ENCODE assay signal across 20 cellular contexts in the genomic region with DNA sequence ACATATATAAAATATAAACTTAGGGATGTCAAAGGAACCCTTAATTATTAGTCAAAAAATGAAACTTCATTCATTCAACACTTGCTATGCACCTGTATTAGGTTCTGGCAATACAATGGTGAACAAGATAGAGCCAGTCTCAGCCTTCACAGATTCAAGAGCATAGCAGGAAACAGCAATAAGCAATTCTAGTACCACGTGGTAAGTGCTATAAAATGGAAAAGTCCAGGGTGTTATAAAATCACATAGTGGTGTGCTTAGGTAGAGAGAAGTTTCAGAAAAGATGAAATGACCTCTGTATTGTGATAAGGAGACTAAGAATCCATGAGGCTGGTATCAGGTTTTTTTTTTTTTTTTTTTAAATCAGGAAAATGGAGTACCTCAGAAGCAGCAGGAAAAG.
"Had no signal": no experiment of that assay in that cellular context is flagged by ENCODE, and none has a peak within 500 bp of the region (broad histone marks: within the 10 kb centered on the region; RNA-seq: fewer than 3 reads in every experiment).

No MANE protein-coding gene starts in this region.

- H3K9me3 ChIP-seq: esophagus muscularis mucosa, gastroesophageal sphincter, heart left ventricle, thyroid gland had no signal

- H3K27ac ChIP-seq: esophagus muscularis mucosa, gastroesophageal sphincter, thyroid gland had no signal

- H3K9me3 Mint-ChIP-seq: activated CD4-positive, alpha-beta T cell treated with anti-CD3 and anti-CD28 coated beads, Interleukin-2, amount 10 ng/mL, durations not matched to agents 7 days and 5 days; activated naive CD4-positive, alpha-beta T cell treated with anti-CD3 and anti-CD28 coated beads for 36 hours; immature natural killer cell; memory B cell; naive B cell; stimulated activated memory B cell treated with anti-CD40 and anti-IgM and Interleukin-4, amounts not matched to agents 10 μg/mL and 1 μg/mL and 100 μg/mL, for 72 hours; T-helper 1 cell treated with Interleukin-12 subunit alpha and Interleukin-12 subunit beta and Interleukin-4 antibody, amounts not matched to agents 30 μg/mL and 1 μg/mL, for 36 hours had no signal

- H3K4me3 Mint-ChIP-seq: activated CD4-positive, alpha-beta T cell treated with anti-CD3 and anti-CD28 coated beads, Interleukin-2, amount 10 ng/mL, durations not matched to agents 7 days and 5 days; activated naive CD4-positive, alpha-beta T cell treated with anti-CD3 and anti-CD28 coated beads for 36 hours; immature natural killer cell; memory B cell; naive B cell; stimulated activated memory B cell treated with anti-CD40 and anti-IgM and Interleukin-4, amounts not matched to agents 10 μg/mL and 1 μg/mL and 100 μg/mL, for 72 hours; T-helper 1 cell treated with Interleukin-12 subunit alpha and Interleukin-12 subunit beta and Interleukin-4 antibody, amounts not matched to agents 30 μg/mL and 1 μg/mL, for 36 hours had no signal

- H3K27me3 Mint-ChIP-seq: activated CD4-positive, alpha-beta T cell treated with anti-CD3 and anti-CD28 coated beads, Interleukin-2, amount 10 ng/mL, durations not matched to agents 7 days and 5 days; memory B cell; naive B cell; stimulated activated memory B cell treated with anti-CD40 and anti-IgM and Interleukin-4, amounts not matched to agents 10 μg/mL and 1 μg/mL and 100 μg/mL, for 72 hours had no signal

- H3K27me3 ChIP-seq: esophagus muscularis mucosa, gastroesophageal sphincter, heart left ventricle, thyroid gland had no signal

- H3K36me3 ChIP-seq: gastroesophageal sphincter, heart left ventricle, thyroid gland had no signal

- ATAC-seq: activated CD4-positive, CD25-positive, alpha-beta regulatory T cell treated with anti-CD3 and anti-CD28 coated beads, Interleukin-2, amount 50 U/mL, for 24 hours; gastroesophageal sphincter; heart left ventricle; sciatic nerve; stimulated activated memory B cell treated with anti-CD40 and anti-IgM and Interleukin-4, amounts not matched to agents 10 μg/mL and 1 μg/mL and 100 μg/mL, for 72 hours had no signal

- H3K27ac Mint-ChIP-seq: activated CD4-positive, alpha-beta T cell treated with anti-CD3 and anti-CD28 coated beads, Interleukin-2, amount 10 ng/mL, durations not matched to agents 7 days and 5 days; activated naive CD4-positive, alpha-beta T cell treated with anti-CD3 and anti-CD28 coated beads for 36 hours; memory B cell; stimulated activated memory B cell treated with anti-CD40 and anti-IgM and Interleukin-4, amounts not matched to agents 10 μg/mL and 1 μg/mL and 100 μg/mL, for 72 hours; T-helper 1 cell treated with Interleukin-12 subunit alpha and Interleukin-12 subunit beta and Interleukin-4 antibody, amounts not matched to agents 30 μg/mL and 1 μg/mL, for 36 hours had no signal

- H3K4me3 ChIP-seq: esophagus muscularis mucosa, gastroesophageal sphincter, heart left ventricle, thyroid gland had no signal

- DNase-seq: activated CD4-positive, alpha-beta T cell treated with anti-CD3 and anti-CD28 coated beads, Interleukin-2, amount 10 ng/mL, durations not matched to agents 7 days and 5 days; activated CD8-positive, alpha-beta memory T cell treated with anti-CD3 and anti-CD28 coated beads for 24 hours; activated naive CD4-positive, alpha-beta T cell treated with anti-CD3 and anti-CD28 coated beads for 36 hours; aorta; cerebellar nuclear complex; effector CD4-positive, alpha-beta T cell; heart left ventricle; immature natural killer cell; kidney glomerular epithelial cell; naive B cell; stimulated activated CD4-positive, alpha-beta T cell treated with anti-CD3 and anti-CD28 coated beads, Interleukin-4, amount 100 ng/mL, for 24 hours; thyroid gland had no signal

- FAIRE-seq: bronchial epithelial cell had no signal

- H3K36me3 Mint-ChIP-seq: immature natural killer cell; memory B cell; naive B cell; stimulated activated memory B cell treated with anti-CD40 and anti-IgM and Interleukin-4, amounts not matched to agents 10 μg/mL and 1 μg/mL and 100 μg/mL, for 72 hours had no signal
